ENCODE assay signal across 2 cellular contexts in genomic region chr20:45994761-45995160, GRCh38.
TF ChIP-seq lines count a peak whose summit lies in the region.

No MANE protein-coding gene starts in this region.

TF ChIP-seq in GM23338, 12 proteins besides CTCF, POLR2A, EP300 and RAD21 (continued from another document):
- TF ChIP-seq, protein P1, sequence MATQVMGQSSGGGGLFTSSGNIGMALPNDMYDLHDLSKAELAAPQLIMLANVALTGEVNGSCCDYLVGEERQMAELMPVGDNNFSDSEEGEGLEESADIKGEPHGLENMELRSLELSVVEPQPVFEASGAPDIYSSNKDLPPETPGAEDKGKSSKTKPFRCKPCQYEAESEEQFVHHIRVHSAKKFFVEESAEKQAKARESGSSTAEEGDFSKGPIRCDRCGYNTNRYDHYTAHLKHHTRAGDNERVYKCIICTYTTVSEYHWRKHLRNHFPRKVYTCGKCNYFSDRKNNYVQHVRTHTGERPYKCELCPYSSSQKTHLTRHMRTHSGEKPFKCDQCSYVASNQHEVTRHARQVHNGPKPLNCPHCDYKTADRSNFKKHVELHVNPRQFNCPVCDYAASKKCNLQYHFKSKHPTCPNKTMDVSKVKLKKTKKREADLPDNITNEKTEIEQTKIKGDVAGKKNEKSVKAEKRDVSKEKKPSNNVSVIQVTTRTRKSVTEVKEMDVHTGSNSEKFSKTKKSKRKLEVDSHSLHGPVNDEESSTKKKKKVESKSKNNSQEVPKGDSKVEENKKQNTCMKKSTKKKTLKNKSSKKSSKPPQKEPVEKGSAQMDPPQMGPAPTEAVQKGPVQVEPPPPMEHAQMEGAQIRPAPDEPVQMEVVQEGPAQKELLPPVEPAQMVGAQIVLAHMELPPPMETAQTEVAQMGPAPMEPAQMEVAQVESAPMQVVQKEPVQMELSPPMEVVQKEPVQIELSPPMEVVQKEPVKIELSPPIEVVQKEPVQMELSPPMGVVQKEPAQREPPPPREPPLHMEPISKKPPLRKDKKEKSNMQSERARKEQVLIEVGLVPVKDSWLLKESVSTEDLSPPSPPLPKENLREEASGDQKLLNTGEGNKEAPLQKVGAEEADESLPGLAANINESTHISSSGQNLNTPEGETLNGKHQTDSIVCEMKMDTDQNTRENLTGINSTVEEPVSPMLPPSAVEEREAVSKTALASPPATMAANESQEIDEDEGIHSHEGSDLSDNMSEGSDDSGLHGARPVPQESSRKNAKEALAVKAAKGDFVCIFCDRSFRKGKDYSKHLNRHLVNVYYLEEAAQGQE (IDR thresholded peaks at IDR 0.05; ENCODE audit: unreplicated experiment): no peak
- TF ChIP-seq ZNF331 (CRISPR knock-in tag; IDR thresholded peaks at IDR 0.05; ENCODE audit: low read depth) (no peak), ZNF462 (CRISPR knock-in tag; IDR thresholded peaks at IDR 0.05) (no peak), JUNB (IDR thresholded peaks at IDR 0.05; ENCODE audit: unreplicated experiment) (no peak), EZH2 (IDR thresholded peaks at IDR 0.05; ENCODE audit: low read depth, unreplicated experiment) (no peak), EZH2phosphoT487 (IDR thresholded peaks at IDR 0.05; ENCODE audit: unreplicated experiment) (no peak), POLR2AphosphoS5 (IDR thresholded peaks at IDR 0.05; ENCODE audit: low read depth) (no peak)
- TF ChIP-seq, protein P2, sequence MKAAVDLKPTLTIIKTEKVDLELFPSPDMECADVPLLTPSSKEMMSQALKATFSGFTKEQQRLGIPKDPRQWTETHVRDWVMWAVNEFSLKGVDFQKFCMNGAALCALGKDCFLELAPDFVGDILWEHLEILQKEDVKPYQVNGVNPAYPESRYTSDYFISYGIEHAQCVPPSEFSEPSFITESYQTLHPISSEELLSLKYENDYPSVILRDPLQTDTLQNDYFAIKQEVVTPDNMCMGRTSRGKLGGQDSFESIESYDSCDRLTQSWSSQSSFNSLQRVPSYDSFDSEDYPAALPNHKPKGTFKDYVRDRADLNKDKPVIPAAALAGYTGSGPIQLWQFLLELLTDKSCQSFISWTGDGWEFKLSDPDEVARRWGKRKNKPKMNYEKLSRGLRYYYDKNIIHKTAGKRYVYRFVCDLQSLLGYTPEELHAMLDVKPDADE (IDR thresholded peaks at IDR 0.05): no peak

TF ChIP-seq in WTC11, 78 proteins besides CTCF, POLR2A, EP300 and RAD21 (continued from another document):
- TF ChIP-seq, protein P3, sequence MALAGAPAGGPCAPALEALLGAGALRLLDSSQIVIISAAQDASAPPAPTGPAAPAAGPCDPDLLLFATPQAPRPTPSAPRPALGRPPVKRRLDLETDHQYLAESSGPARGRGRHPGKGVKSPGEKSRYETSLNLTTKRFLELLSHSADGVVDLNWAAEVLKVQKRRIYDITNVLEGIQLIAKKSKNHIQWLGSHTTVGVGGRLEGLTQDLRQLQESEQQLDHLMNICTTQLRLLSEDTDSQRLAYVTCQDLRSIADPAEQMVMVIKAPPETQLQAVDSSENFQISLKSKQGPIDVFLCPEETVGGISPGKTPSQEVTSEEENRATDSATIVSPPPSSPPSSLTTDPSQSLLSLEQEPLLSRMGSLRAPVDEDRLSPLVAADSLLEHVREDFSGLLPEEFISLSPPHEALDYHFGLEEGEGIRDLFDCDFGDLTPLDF (CRISPR knock-in tag; IDR thresholded peaks at IDR 0.05): no peak
